Comparison of ENCODE assay signal across 1 cellular context in the genomic region with DNA sequence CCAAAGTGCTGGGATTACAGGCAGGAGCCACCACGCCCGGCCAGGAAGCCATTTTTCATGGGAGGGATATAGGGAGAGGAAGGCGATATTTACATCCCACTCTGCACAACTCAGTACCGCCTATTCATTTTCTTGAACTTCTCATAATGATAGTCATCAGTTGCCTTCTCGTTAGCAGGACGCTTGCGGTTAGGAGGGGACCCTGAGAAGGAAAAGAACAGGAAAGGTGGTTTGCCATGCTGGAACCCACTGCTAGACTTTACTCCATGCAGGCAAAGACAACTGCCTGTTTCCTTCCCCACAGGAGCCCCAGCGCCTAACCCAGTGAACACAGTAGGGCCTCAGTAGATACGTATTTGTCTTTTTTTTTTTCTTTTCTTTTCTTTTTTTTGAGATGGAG.
TF ChIP-seq lines count a peak whose summit lies in the region.

No MANE protein-coding gene starts in this region.

TF ChIP-seq in K562, 482 proteins besides CTCF, POLR2A, EP300 and RAD21:
- TF ChIP-seq, protein P1, sequence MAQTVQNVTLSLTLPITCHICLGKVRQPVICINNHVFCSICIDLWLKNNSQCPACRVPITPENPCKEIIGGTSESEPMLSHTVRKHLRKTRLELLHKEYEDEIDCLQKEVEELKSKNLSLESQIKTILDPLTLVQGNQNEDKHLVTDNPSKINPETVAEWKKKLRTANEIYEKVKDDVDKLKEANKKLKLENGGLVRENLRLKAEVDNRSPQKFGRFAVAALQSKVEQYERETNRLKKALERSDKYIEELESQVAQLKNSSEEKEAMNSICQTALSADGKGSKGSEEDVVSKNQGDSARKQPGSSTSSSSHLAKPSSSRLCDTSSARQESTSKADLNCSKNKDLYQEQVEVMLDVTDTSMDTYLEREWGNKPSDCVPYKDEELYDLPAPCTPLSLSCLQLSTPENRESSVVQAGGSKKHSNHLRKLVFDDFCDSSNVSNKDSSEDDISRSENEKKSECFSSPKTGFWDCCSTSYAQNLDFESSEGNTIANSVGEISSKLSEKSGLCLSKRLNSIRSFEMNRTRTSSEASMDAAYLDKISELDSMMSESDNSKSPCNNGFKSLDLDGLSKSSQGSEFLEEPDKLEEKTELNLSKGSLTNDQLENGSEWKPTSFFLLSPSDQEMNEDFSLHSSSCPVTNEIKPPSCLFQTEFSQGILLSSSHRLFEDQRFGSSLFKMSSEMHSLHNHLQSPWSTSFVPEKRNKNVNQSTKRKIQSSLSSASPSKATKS (CRISPR knock-in tag; IDR thresholded peaks at IDR 0.05): no peak
- no peak for TF ChIP-seq HDAC3 (IDR thresholded peaks at IDR 0.05; ENCODE audit: borderline replicate concordance, partially characterized antibody)
- TF ChIP-seq SUPT5H (IDR thresholded peaks at IDR 0.05): peak; percentile 45; the same call in 1 of the 2 replicates
- TF ChIP-seq, protein P2, sequence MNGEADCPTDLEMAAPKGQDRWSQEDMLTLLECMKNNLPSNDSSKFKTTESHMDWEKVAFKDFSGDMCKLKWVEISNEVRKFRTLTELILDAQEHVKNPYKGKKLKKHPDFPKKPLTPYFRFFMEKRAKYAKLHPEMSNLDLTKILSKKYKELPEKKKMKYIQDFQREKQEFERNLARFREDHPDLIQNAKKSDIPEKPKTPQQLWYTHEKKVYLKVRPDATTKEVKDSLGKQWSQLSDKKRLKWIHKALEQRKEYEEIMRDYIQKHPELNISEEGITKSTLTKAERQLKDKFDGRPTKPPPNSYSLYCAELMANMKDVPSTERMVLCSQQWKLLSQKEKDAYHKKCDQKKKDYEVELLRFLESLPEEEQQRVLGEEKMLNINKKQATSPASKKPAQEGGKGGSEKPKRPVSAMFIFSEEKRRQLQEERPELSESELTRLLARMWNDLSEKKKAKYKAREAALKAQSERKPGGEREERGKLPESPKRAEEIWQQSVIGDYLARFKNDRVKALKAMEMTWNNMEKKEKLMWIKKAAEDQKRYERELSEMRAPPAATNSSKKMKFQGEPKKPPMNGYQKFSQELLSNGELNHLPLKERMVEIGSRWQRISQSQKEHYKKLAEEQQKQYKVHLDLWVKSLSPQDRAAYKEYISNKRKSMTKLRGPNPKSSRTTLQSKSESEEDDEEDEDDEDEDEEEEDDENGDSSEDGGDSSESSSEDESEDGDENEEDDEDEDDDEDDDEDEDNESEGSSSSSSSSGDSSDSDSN (IDR thresholded peaks at IDR 0.05; ENCODE audit: borderline replicate concordance in 1 of 2, low read depth in 2 of 2, low read length in 2 of 2): no peak
- TF ChIP-seq MCM7 (IDR thresholded peaks at IDR 0.05): no peak
- TF ChIP-seq SRSF9 (IDR thresholded peaks at IDR 0.05; ENCODE audit: borderline replicate concordance, low read depth, low read length): no peak
- TF ChIP-seq, protein P3, sequence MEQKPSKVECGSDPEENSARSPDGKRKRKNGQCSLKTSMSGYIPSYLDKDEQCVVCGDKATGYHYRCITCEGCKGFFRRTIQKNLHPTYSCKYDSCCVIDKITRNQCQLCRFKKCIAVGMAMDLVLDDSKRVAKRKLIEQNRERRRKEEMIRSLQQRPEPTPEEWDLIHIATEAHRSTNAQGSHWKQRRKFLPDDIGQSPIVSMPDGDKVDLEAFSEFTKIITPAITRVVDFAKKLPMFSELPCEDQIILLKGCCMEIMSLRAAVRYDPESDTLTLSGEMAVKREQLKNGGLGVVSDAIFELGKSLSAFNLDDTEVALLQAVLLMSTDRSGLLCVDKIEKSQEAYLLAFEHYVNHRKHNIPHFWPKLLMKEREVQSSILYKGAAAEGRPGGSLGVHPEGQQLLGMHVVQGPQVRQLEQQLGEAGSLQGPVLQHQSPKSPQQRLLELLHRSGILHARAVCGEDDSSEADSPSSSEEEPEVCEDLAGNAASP (IDR thresholded peaks at IDR 0.05): no peak
- no peak for TF ChIP-seq SRSF1 (IDR thresholded peaks at IDR 0.05; ENCODE audit: low read depth, low read length)
- TF ChIP-seq ZKSCAN1 (IDR thresholded peaks at IDR 0.05; ENCODE audit: low read depth, low read length): 0 out of 2 replicates have a peak, but pooled peaks have one; percentile 62
- no peak for TF ChIP-seq ZNF707 (CRISPR knock-in tag; conservative IDR thresholded peaks at IDR 0.05)
- TF ChIP-seq POLR3G (IDR thresholded peaks at IDR 0.05; ENCODE audit: extremely low read depth, insufficient read length, insufficient replicate concordance): no peak
- TF ChIP-seq, protein P4, sequence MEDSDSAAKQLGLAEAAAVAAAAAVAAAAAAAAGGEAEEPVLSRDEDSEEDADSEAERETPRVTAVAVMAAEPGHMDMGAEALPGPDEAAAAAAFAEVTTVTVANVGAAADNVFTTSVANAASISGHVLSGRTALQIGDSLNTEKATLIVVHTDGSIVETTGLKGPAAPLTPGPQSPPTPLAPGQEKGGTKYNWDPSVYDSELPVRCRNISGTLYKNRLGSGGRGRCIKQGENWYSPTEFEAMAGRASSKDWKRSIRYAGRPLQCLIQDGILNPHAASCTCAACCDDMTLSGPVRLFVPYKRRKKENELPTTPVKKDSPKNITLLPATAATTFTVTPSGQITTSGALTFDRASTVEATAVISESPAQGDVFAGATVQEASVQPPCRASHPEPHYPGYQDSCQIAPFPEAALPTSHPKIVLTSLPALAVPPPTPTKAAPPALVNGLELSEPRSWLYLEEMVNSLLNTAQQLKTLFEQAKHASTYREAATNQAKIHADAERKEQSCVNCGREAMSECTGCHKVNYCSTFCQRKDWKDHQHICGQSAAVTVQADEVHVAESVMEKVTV (CRISPR knock-in tag; IDR thresholded peaks at IDR 0.05): no peak
- TF ChIP-seq YY1 (IDR thresholded peaks at IDR 0.05; ENCODE audit: borderline replicate concordance in 1 of 3, control insufficient read depth in 1 of 3, extremely low read depth in 1 of 3, insufficient read depth in 3 of 3, insufficient read length in 1 of 3, insufficient replicate concordance in 2 of 3, low read depth in 1 of 3, low read length in 2 of 3): no peak
- TF ChIP-seq ELF1 (tag; IDR thresholded peaks at IDR 0.05): no peak
- TF ChIP-seq SMARCE1 (IDR thresholded peaks at IDR 0.05): no peak
- TF ChIP-seq SIRT6 (IDR thresholded peaks at IDR 0.05; ENCODE audit: low read depth, low read length): no peak
- TF ChIP-seq LEF1 (IDR thresholded peaks at IDR 0.05): no peak
- TF ChIP-seq, protein P5, sequence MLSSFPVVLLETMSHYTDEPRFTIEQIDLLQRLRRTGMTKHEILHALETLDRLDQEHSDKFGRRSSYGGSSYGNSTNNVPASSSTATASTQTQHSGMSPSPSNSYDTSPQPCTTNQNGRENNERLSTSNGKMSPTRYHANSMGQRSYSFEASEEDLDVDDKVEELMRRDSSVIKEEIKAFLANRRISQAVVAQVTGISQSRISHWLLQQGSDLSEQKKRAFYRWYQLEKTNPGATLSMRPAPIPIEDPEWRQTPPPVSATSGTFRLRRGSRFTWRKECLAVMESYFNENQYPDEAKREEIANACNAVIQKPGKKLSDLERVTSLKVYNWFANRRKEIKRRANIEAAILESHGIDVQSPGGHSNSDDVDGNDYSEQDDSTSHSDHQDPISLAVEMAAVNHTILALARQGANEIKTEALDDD (IDR thresholded peaks at IDR 0.05): peak; percentile 19; the same call in 1 of the 2 replicates
- TF ChIP-seq, protein P6, sequence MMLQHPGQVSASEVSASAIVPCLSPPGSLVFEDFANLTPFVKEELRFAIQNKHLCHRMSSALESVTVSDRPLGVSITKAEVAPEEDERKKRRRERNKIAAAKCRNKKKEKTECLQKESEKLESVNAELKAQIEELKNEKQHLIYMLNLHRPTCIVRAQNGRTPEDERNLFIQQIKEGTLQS (IDR thresholded peaks at IDR 0.05): no peak
- TF ChIP-seq, protein P6 (CRISPR knock-in tag; conservative IDR thresholded peaks at IDR 0.05): no peak
TF ChIP-seq in K562: peak in this region for 3.
